1 cellular context compared by ENCODE assay signal in genomic region chr17:42547001-42547461, GRCh38.
A peak's percentile ranks its signal among the peaks of the same experiment; 100 is the strongest.
TF ChIP-seq lines count a peak whose summit lies in the region.

No MANE protein-coding gene starts in this region.

TF ChIP-seq in HepG2, 621 proteins besides CTCF, POLR2A, EP300 and RAD21:
- 0 out of 2 replicates have a peak, but pooled peaks have one; percentile 14 for TF ChIP-seq POLR2AphosphoS5 (IDR thresholded peaks at IDR 0.05; ENCODE audit: low read depth, low read length)
- peak; percentile 70 for TF ChIP-seq ZC3H13 (CRISPR knock-in tag; IDR thresholded peaks at IDR 0.05)
- TF ChIP-seq SOX6 (IDR thresholded peaks at IDR 0.05), result no peak
- TF ChIP-seq SOX6 (CRISPR knock-in tag; IDR thresholded peaks at IDR 0.05), result 0 out of 2 replicates have a peak, but pooled peaks have one; percentile 4
- peak; percentile 71 for TF ChIP-seq AGO2 (optimal IDR thresholded peaks at IDR 0.05; ENCODE audit: low read depth, low read length)
- peak; percentile 19; the same call in 1 of the 2 replicates for TF ChIP-seq POLR2G (IDR thresholded peaks at IDR 0.05; ENCODE audit: low read depth, low read length)
- TF ChIP-seq ZNF672 (CRISPR knock-in tag; IDR thresholded peaks at IDR 0.05), result no peak
- no peak for TF ChIP-seq MXD3 (CRISPR knock-in tag; IDR thresholded peaks at IDR 0.05)
